ENCODE assay signal across 16 cellular contexts in genomic region chr11:62712861-62713260, GRCh38. TPM values are rescaled to one million over a fixed set of nuclear protein-coding genes. Genes with fewer than 3 reads are reported as not detected.
DNase-seq lines count a peak whose midpoint lies in the region; ATAC-seq and TF ChIP-seq lines count a peak whose summit lies in the region.
"Had no signal": no experiment of that assay in that cellular context is flagged by ENCODE, and none has a peak within 500 bp of the region (broad histone marks: within the 10 kb centered on the region; RNA-seq: fewer than 3 reads in every experiment).

No MANE protein-coding gene starts in this region.

- peaks cover 95% of the 10 kb centered on the region for H3K36me3 Mint-ChIP-seq in activated T-helper 17 cell treated with anti-CD3 and anti-CD28 coated beads, Interleukin-2, amount 50 U/mL, for 72 hours (ENCODE audit: low read depth)
- H3K36me3 Mint-ChIP-seq in memory B cell, result peaks cover 24% of the 10 kb centered on the region

- H3K9me3 ChIP-seq in left ventricle myocardium inferior (replicated peaks) (no peaks in the 10 kb centered on the region), upper lobe of left lung (no peaks in the 10 kb centered on the region)
- H3K9me3 ChIP-seq: BLaER1 treated with 17β-estradiol and CSF1 and Interleukin-3, amounts not matched to agents 10 nM and 100 nM had no signal

- H3K27me3 ChIP-seq in left ventricle myocardium inferior (ENCODE audit: low read depth) (no peaks in the 10 kb centered on the region), upper lobe of left lung (no peaks in the 10 kb centered on the region)
- H3K27me3 ChIP-seq: BLaER1 treated with 17β-estradiol and CSF1 and Interleukin-3, amounts not matched to agents 10 nM and 100 nM; foreskin keratinocyte had no signal

- H3K4me1 ChIP-seq in left ventricle myocardium inferior (peaks cover 80% of the 10 kb centered on the region), upper lobe of left lung (peaks cover 19 to 52% (median 29%) of the 10 kb centered on the region in 4 donors)
- H3K4me1 ChIP-seq: foreskin keratinocyte had no signal

- ATAC-seq in left ventricle myocardium superior (no peak), memory B cell (ENCODE audit: low read depth) (no peak), upper lobe of left lung (ENCODE audit: low FRiP score in 2 of 2) (no peak), GM21360 (IDR thresholded peaks at IDR 0.05; ENCODE audit: unreplicated experiment) (no peak)
- no peak for ATAC-seq in activated T-helper 17 cell treated with anti-CD3 and anti-CD28 coated beads, Interleukin-2, amount 50 U/mL, for 72 hours (replicated peaks)
- ATAC-seq: foreskin keratinocyte, sciatic nerve had no signal

- no peaks in the 10 kb centered on the region for H3K9me3 Mint-ChIP-seq in activated T-helper 17 cell treated with anti-CD3 and anti-CD28 coated beads, Interleukin-2, amount 50 U/mL, for 72 hours
- no peaks in the 10 kb centered on the region for H3K9me3 Mint-ChIP-seq in memory B cell

- TF ChIP-seq CTCF in left ventricle myocardium inferior (IDR thresholded peaks at IDR 0.05; ENCODE audit: borderline replicate concordance) (no peak), upper lobe of left lung (IDR thresholded peaks at IDR 0.05) (no peak)

- WGBS in upper lobe of left lung, 2 donors, result 65 to 67% methylated on average over 3 of the region's 3 CpGs

- H3K27me3 Mint-ChIP-seq in activated T-helper 17 cell treated with anti-CD3 and anti-CD28 coated beads, Interleukin-2, amount 50 U/mL, for 72 hours, result no peaks in the 10 kb centered on the region
- H3K27me3 Mint-ChIP-seq in memory B cell, result no peaks in the 10 kb centered on the region

- H3K4me3 Mint-ChIP-seq in activated T-helper 17 cell treated with anti-CD3 and anti-CD28 coated beads, Interleukin-2, amount 50 U/mL, for 72 hours, result peak overlapping the region; percentile 59
- H3K4me3 Mint-ChIP-seq in memory B cell, result no peak overlapping the region

- peak overlapping the region; percentile 67 for H3K27ac ChIP-seq in left ventricle myocardium inferior (replicated peaks)
- H3K27ac ChIP-seq in upper lobe of left lung, result peak overlapping the region; percentile 6 to 70 (median 34)
- H3K27ac ChIP-seq: foreskin keratinocyte had no signal

- DNase-seq in left ventricle myocardium inferior (no peak), left ventricle myocardium superior (no peak), memory B cell (ENCODE audit: low spot score in 2 of 2) (no peak), upper lobe of left lung (no peak), GOT3 (lab: John Stamatoyannopoulos, UW) (no peak), H4 (ENCODE audit: low spot score) (no peak)
- DNase-seq: activated CD8-positive, alpha-beta memory T cell treated with anti-CD3 and anti-CD28 coated beads, Interleukin-2, amount 50 U/mL, for 4 hours; cortex of kidney; foreskin keratinocyte; NCI-H1105; NCI-H774 had no signal

- peaks cover 75% of the 10 kb centered on the region for H3K36me3 ChIP-seq in left ventricle myocardium inferior
- H3K36me3 ChIP-seq in upper lobe of left lung, result peaks cover 38 to 74% (median 66%) of the 10 kb centered on the region in 4 donors

- H3K27ac Mint-ChIP-seq in activated T-helper 17 cell treated with anti-CD3 and anti-CD28 coated beads, Interleukin-2, amount 50 U/mL, for 72 hours, result peak overlapping the region; percentile 72
- H3K27ac Mint-ChIP-seq in memory B cell, result peak overlapping the region; percentile 73

- TF ChIP-seq POLR2A in upper lobe of left lung (IDR thresholded peaks at IDR 0.05), result no peak

- H3K4me3 ChIP-seq in left ventricle myocardium inferior (no peak overlapping the region), upper lobe of left lung (no peak overlapping the region)
- H3K4me3 ChIP-seq: BLaER1 treated with 17β-estradiol and CSF1 and Interleukin-3, amounts not matched to agents 10 nM and 100 nM had no signal

- TF ChIP-seq EP300 in upper lobe of left lung (IDR thresholded peaks at IDR 0.05), result no peak

- H3K4me1 Mint-ChIP-seq in activated T-helper 17 cell treated with anti-CD3 and anti-CD28 coated beads, Interleukin-2, amount 50 U/mL, for 72 hours, result peaks cover 42% of the 10 kb centered on the region
- peaks cover 21% of the 10 kb centered on the region for H3K4me1 Mint-ChIP-seq in memory B cell

- intact Hi-C loops in left ventricle myocardium inferior (cut with micrococcal nuclease) (no loop called here), left ventricle myocardium superior (cut with micrococcal nuclease) (no loop called here)

RNA-seq across cellular contexts. Expression of gene GNG3, which starts 5.4 kb away (rescaled TPM):
- not detected for total RNA-seq in left ventricle myocardium inferior
- not detected for total RNA-seq in left ventricle myocardium superior
- total RNA-seq in activated T-helper 17 cell treated with anti-CD3 and anti-CD28 coated beads, Interleukin-2, amount 50 U/mL, for 72 hours, result not detected
- not detected for total RNA-seq in upper lobe of left lung
- total RNA-seq in H4 (2014; rRNA removed; shearing (Covaris generic)), result 0.41 TPM in 1 of 2 replicates, not detected in the other
- total RNA-seq: foreskin keratinocyte, lung microvascular endothelial cell had no signal

RNA-seq across cellular contexts. Expression of gene BSCL2, which starts 5.6 kb away (rescaled TPM):
- total RNA-seq in left ventricle myocardium inferior (18.4 TPM), left ventricle myocardium superior (15.2 TPM), upper lobe of left lung (100 to 1,000 TPM in 2 of 6 donors, 10 to 100 TPM in 4; 75.5 to 198 (median 87.5) TPM)
- 10 to 100 TPM; 31.1 to 39.2 TPM for total RNA-seq in activated T-helper 17 cell treated with anti-CD3 and anti-CD28 coated beads, Interleukin-2, amount 50 U/mL, for 72 hours
- total RNA-seq in H4 (2014; rRNA removed; shearing (Covaris generic)), result 128 TPM in 2 replicates

RNA-seq across cellular contexts. Expression of gene HNRNPUL2, which starts 14.4 kb away (rescaled TPM):
- 37.6 TPM for total RNA-seq in left ventricle myocardium inferior
- total RNA-seq in left ventricle myocardium superior, result 35.8 TPM
- total RNA-seq in activated T-helper 17 cell treated with anti-CD3 and anti-CD28 coated beads, Interleukin-2, amount 50 U/mL, for 72 hours, result 10 to 100 TPM; 54.0 to 60.1 TPM
- total RNA-seq in upper lobe of left lung, result 10 to 100 TPM; 23.9 to 76.5 (median 46.3) TPM
- 4.7 and 5.0 TPM in 2 replicates for total RNA-seq in H4 (2014; rRNA removed; shearing (Covaris generic))

RNA-seq across cellular contexts. Expression of gene TTC9C, which starts 15.4 kb away (rescaled TPM):
- total RNA-seq in left ventricle myocardium inferior (12.9 TPM), left ventricle myocardium superior (15.1 TPM), upper lobe of left lung (10 to 100 TPM; 18.9 to 31.5 (median 28.6) TPM)
- 10 to 100 TPM; 49.9 to 56.2 TPM for total RNA-seq in activated T-helper 17 cell treated with anti-CD3 and anti-CD28 coated beads, Interleukin-2, amount 50 U/mL, for 72 hours
- total RNA-seq in H4 (2014; rRNA removed; shearing (Covaris generic)), result 35.0 and 46.9 TPM in 2 replicates

RNA-seq across cellular contexts. Expression of gene LRRN4CL, which starts 23.5 kb away (rescaled TPM):
- total RNA-seq in left ventricle myocardium inferior (2.7 TPM), left ventricle myocardium superior (3.4 TPM), upper lobe of left lung (1 to 10 TPM in 5 of 6 donors, under 1 TPM in 1; 0.61 to 6.4 (median 1.8) TPM)
- under 1 TPM; 0.45 to 0.56 TPM for total RNA-seq in activated T-helper 17 cell treated with anti-CD3 and anti-CD28 coated beads, Interleukin-2, amount 50 U/mL, for 72 hours
- 0.14 TPM in 1 of 2 replicates, not detected in the other for total RNA-seq in H4 (2014; rRNA removed; shearing (Covaris generic))
